ENCODE assay signal across 1 cellular context in genomic region chrX:101385026-101385684, GRCh38.
A peak's percentile ranks its signal among the peaks of the same experiment; 100 is the strongest.
TF ChIP-seq lines count a peak whose summit lies in the region.

No MANE protein-coding gene starts in this region.

TF ChIP-seq in K562, 482 proteins besides CTCF, POLR2A, EP300 and RAD21:
- TF ChIP-seq ZNF354B (CRISPR knock-in tag; IDR thresholded peaks at IDR 0.05) (no peak), MLLT1 (IDR thresholded peaks at IDR 0.05) (peak; percentile 38 to 78; a peak in 2 of 4 replicates), DIDO1 (tag; IDR thresholded peaks at IDR 0.05; ENCODE audit: low read depth) (no peak), EP400 (IDR thresholded peaks at IDR 0.05) (no peak), ZFX (CRISPR knock-in tag; IDR thresholded peaks at IDR 0.05) (peak; percentile 72), HDAC1 (IDR thresholded peaks at IDR 0.05) (peak in 1 of 2 experiments; percentile 31; a peak in 1 of 4 replicates), LARP7 (IDR thresholded peaks at IDR 0.05) (peak; percentile 82; the same call in 1 of the 2 replicates), RBFOX2 (IDR thresholded peaks at IDR 0.05; ENCODE audit: low read depth, low read length) (peak; percentile 39; the same call in 1 of the 2 replicates)
